ENCODE assay signal across 23 cellular contexts in the genomic region with DNA sequence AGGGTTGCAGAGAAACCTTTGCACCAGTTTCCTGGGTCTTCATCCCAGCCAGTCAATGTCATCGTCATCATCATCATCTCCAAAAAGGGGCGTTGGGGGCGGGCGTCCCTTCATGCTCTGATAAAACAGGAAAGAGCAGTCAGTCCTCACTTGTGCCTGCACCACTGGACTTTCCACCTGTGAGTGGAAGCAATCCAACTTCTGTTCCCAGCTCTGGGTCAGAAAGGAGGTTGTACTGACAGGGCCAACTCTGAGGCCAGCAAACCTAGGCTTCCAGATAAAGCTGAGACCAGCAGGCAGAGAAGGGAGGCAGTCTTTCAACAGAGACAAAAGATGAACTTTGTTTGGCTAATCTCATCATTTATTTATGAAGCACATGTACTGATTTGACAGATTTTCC.
"Had no signal": no experiment of that assay in that cellular context is flagged by ENCODE, and none has a peak within 500 bp of the region (broad histone marks: within the 10 kb centered on the region; RNA-seq: fewer than 3 reads in every experiment).

No MANE protein-coding gene starts in this region.

- H3K9me3 ChIP-seq: ascending aorta, esophagus muscularis mucosa, gastroesophageal sphincter, left lung, mucosa of descending colon, thyroid gland had no signal

- H3K4me1 ChIP-seq: ascending aorta, left lung, thyroid gland had no signal

- ATAC-seq: activated CD8-positive, alpha-beta memory T cell treated with anti-CD3 and anti-CD28 coated beads, Interleukin-2, amount 10 ng/mL, durations not matched to agents 7 days and 5 days; gastroesophageal sphincter; left lung; mucosa of descending colon; sciatic nerve had no signal

- H2AFZ ChIP-seq: hepatocyte had no signal

- DNase-seq: activated CD4-positive, alpha-beta memory T cell treated with anti-CD3 and anti-CD28 coated beads, Interleukin-2, amount 10 ng/mL, durations not matched to agents 7 days and 5 days; activated CD4-positive, alpha-beta T cell treated with anti-CD3 and anti-CD28 coated beads for 48 hours; activated CD4-positive, CD25-positive, alpha-beta regulatory T cell; activated CD8-positive, alpha-beta memory T cell treated with anti-CD3 and anti-CD28 coated beads, Interleukin-2, amount 10 ng/mL, durations not matched to agents 7 days and 5 days; activated naive CD4-positive, alpha-beta T cell treated with anti-CD3 and anti-CD28 coated beads, Interleukin-2, amount 10 ng/mL, durations not matched to agents 7 days and 5 days; cortex of kidney; effector CD8-positive, alpha-beta T cell; left lung; mesenchymal stem cell; mucosa of descending colon; naive B cell; stimulated activated CD4-positive, alpha-beta T cell treated with anti-CD3 and anti-CD28 coated beads, Interleukin-4, amount 100 ng/mL, for 1 hour; T1000; thyroid gland had no signal

- H3K27ac ChIP-seq: ascending aorta, esophagus muscularis mucosa, hepatocyte, left lung, thyroid gland had no signal

- H3K4me3 ChIP-seq: ascending aorta, esophagus muscularis mucosa, gastroesophageal sphincter, hepatocyte, left lung, mucosa of descending colon, smooth muscle cell, thyroid gland had no signal

- H3K4me2 ChIP-seq: hepatocyte, smooth muscle cell had no signal

- H3K79me2 ChIP-seq: hepatocyte had no signal

- FAIRE-seq: endothelial cell of umbilical vein, islet of Langerhans, urothelium cell line had no signal

- H3K27me3 ChIP-seq: ascending aorta, esophagus muscularis mucosa, gastroesophageal sphincter, hepatocyte, left lung, thyroid gland had no signal
